20 cellular contexts compared by ENCODE assay signal in the genomic region with DNA sequence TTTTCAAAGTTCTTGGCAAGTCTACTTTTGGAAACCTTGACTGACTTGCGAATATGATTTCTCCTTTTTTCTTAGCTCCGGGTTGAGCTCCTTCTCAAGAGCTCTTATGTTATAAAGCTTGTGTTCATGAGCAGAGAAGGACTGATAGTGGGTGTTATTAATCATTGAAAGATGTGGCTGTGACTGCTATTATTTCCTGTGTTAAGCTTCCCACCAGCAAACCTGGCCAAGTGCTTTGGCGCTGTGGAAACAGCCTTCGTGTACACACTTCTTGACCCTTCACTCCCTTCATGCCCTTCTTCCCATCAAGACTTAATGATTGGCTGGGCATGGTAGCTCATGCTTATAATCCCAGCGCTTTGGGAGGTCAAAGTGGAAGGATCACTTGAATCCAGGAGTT.
DNase-seq lines count a peak whose midpoint lies in the region; ATAC-seq and TF ChIP-seq lines count a peak whose summit lies in the region.
"Had no signal": no experiment of that assay in that cellular context is flagged by ENCODE, and none has a peak within 500 bp of the region (broad histone marks: within the 10 kb centered on the region; RNA-seq: fewer than 3 reads in every experiment).

No MANE protein-coding gene starts in this region.

- H3K27me3 Mint-ChIP-seq in endodermal cell (ENCODE audit: insufficient read depth): no peaks in the 10 kb centered on the region
- peaks cover 0 to 6% of the 10 kb centered on the region in 2 donors for H3K27me3 Mint-ChIP-seq in effector memory CD8-positive, alpha-beta T cell

- in situ Hi-C loops in ACHN (cut with HindIII; ENCODE audit: low pct_ligation_motif_present, low pct_unique_long_range_greater_than_20kb, low sequenced_read_pairs): no loop called here

- no peaks in the 10 kb centered on the region for H3K36me3 ChIP-seq in ascending aorta
- no peaks in the 10 kb centered on the region for H3K36me3 ChIP-seq in endodermal cell (ENCODE audit: control insufficient read depth, insufficient read depth, low read length)
- no peaks in the 10 kb centered on the region for H3K36me3 ChIP-seq in skeletal muscle tissue (ENCODE audit: control insufficient read depth in 3 of 3, insufficient read depth in 3 of 3, low read length in 3 of 3)
- H3K36me3 ChIP-seq: BLaER1 had no signal

- intact Hi-C loops in ascending aorta (cut with DNase I) (no loop called here), lower leg skin (cut with DNase I; ENCODE audit: low total_unique reads) (no loop called here)

- H3K9me3 ChIP-seq in ascending aorta (no peaks in the 10 kb centered on the region), endodermal cell (ENCODE audit: control insufficient read depth, low read length) (no peaks in the 10 kb centered on the region), skeletal muscle tissue (ENCODE audit: control insufficient read depth in 3 of 3, low read length in 3 of 3) (no peaks in the 10 kb centered on the region)
- H3K9me3 ChIP-seq: BLaER1 had no signal

- H3K4me3 Mint-ChIP-seq in endodermal cell: no peak overlapping the region
- no peak overlapping the region for H3K4me3 Mint-ChIP-seq in effector memory CD8-positive, alpha-beta T cell
- H3K4me3 Mint-ChIP-seq: activated naive CD4-positive, alpha-beta T cell treated with anti-CD3 and anti-CD28 coated beads, Interleukin-2, amount 50 U/mL, for 24 hours; activated T-helper 17 cell treated with anti-CD3 and anti-CD28 coated beads, Interleukin-2, amount 50 U/mL, for 72 hours; nephron progenitor cell; stimulated activated naive CD8-positive, alpha-beta T cell treated with anti-CD3 and anti-CD28 coated beads, Interleukin-15, amount 100 ng/mL, for 72 hours had no signal

- peaks cover 0 to 12% of the 10 kb centered on the region in 2 donors for H3K4me1 ChIP-seq in ascending aorta
- H3K4me1 ChIP-seq in endodermal cell (ENCODE audit: control insufficient read depth, insufficient read depth, low read length): no peaks in the 10 kb centered on the region
- H3K4me1 ChIP-seq in skeletal muscle tissue (ENCODE audit: control insufficient read depth in 3 of 3, insufficient read depth in 3 of 3, low read length in 3 of 3): peaks cover 43 to 65% (median 56%) of the 10 kb centered on the region in 3 donors
- H3K4me1 ChIP-seq: BLaER1 had no signal

- H3K27ac ChIP-seq in ascending aorta: peak overlapping the region; percentile 61 to 68
- H3K27ac ChIP-seq in endodermal cell (ENCODE audit: low read depth, low read length): peak overlapping the region; percentile 71
- peak overlapping the region; percentile 71 for H3K27ac ChIP-seq in skeletal muscle tissue (ENCODE audit: low read depth, low read length)
- H3K27ac ChIP-seq: BLaER1, parathyroid adenoma had no signal

- no peaks in the 10 kb centered on the region for H3K9me3 Mint-ChIP-seq in endodermal cell
- H3K9me3 Mint-ChIP-seq in effector memory CD8-positive, alpha-beta T cell: peaks cover 4 to 5% of the 10 kb centered on the region in 2 donors
- H3K9me3 Mint-ChIP-seq: activated naive CD4-positive, alpha-beta T cell treated with anti-CD3 and anti-CD28 coated beads, Interleukin-2, amount 50 U/mL, for 24 hours; nephron progenitor cell had no signal

- peaks cover 11% of the 10 kb centered on the region for H3K4me1 Mint-ChIP-seq in endodermal cell
- H3K4me1 Mint-ChIP-seq in effector memory CD8-positive, alpha-beta T cell (ENCODE audit: low read depth in 2 of 2): no peaks in the 10 kb centered on the region
- H3K4me1 Mint-ChIP-seq: activated naive CD4-positive, alpha-beta T cell treated with anti-CD3 and anti-CD28 coated beads, Interleukin-2, amount 50 U/mL, for 24 hours; activated T-helper 17 cell treated with anti-CD3 and anti-CD28 coated beads, Interleukin-2, amount 50 U/mL, for 72 hours; stimulated activated naive CD8-positive, alpha-beta T cell treated with anti-CD3 and anti-CD28 coated beads, Interleukin-15, amount 100 ng/mL, for 72 hours had no signal

- H3K27me3 ChIP-seq in ascending aorta: no peaks in the 10 kb centered on the region
- no peaks in the 10 kb centered on the region for H3K27me3 ChIP-seq in endodermal cell (ENCODE audit: control insufficient read depth, insufficient read depth, low read length, poor library complexity, severe bottlenecking)
- H3K27me3 ChIP-seq in skeletal muscle tissue (ENCODE audit: control insufficient read depth in 3 of 3, insufficient read depth in 3 of 3, low read length in 3 of 3): no peaks in the 10 kb centered on the region
- H3K27me3 ChIP-seq: BLaER1 had no signal

- H3K4me3 ChIP-seq in ascending aorta (peak overlapping the region in 1 of 2 donors; percentile 34), endodermal cell (ENCODE audit: low read length) (no peak overlapping the region), skeletal muscle tissue (ENCODE audit: low read length in 3 of 3) (peak overlapping the region in 1 of 3 donors; percentile 40), lower leg skin (ENCODE audit: low read depth, poor library complexity, severe bottlenecking) (no peak overlapping the region)
- H3K4me3 ChIP-seq: BLaER1 had no signal

- no peak overlapping the region for H3K27ac Mint-ChIP-seq in endodermal cell
- no peak overlapping the region for H3K27ac Mint-ChIP-seq in effector memory CD8-positive, alpha-beta T cell
- H3K27ac Mint-ChIP-seq: activated naive CD4-positive, alpha-beta T cell treated with anti-CD3 and anti-CD28 coated beads, Interleukin-2, amount 50 U/mL, for 24 hours; activated T-helper 17 cell treated with anti-CD3 and anti-CD28 coated beads, Interleukin-2, amount 50 U/mL, for 72 hours; stimulated activated naive CD8-positive, alpha-beta T cell treated with anti-CD3 and anti-CD28 coated beads, Interleukin-15, amount 100 ng/mL, for 72 hours had no signal

- 79 to 90% methylated on average over 4 to 5 of the region's 5 CpGs for WGBS in endodermal cell (ENCODE audit: insufficient coverage in 1 of 2, insufficient read length in 1 of 2), 2 experiments
- 56 to 62% methylated on average over 5 of the region's 5 CpGs for WGBS in lower leg skin, 2 donors

- DNase-seq in ascending aorta (ENCODE audit: low spot score in 2 of 2) (no peak), endodermal cell (no peak), kidney tubule cell (ENCODE audit: low spot score) (peak; percentile 36), ACHN (no peak), lower leg skin (ENCODE audit: low spot score in 2 of 2) (no peak)
- no peak for DNase-seq in effector memory CD8-positive, alpha-beta T cell
- DNase-seq: activated CD4-positive, alpha-beta T cell treated with anti-CD3 and anti-CD28 coated beads, Interleukin-2, amount 50 U/mL, for 48 hours; activated CD8-positive, alpha-beta memory T cell treated with anti-CD3 and anti-CD28 coated beads, Interleukin-2, amount 50 U/mL, for 4 hours; KG1; kidney glomerular epithelial cell; MV-4-11; NCI-H69; nephron progenitor cell; stimulated activated naive CD8-positive, alpha-beta T cell treated with anti-CD3 and anti-CD28 coated beads, Interleukin-15, amount 100 ng/mL, for 72 hours; T-helper 1 cell had no signal

- TF ChIP-seq POLR2A in lower leg skin (IDR thresholded peaks at IDR 0.05): no peak

- peaks cover 5% of the 10 kb centered on the region for H3K36me3 Mint-ChIP-seq in endodermal cell (ENCODE audit: low read depth)
- no peaks in the 10 kb centered on the region for H3K36me3 Mint-ChIP-seq in effector memory CD8-positive, alpha-beta T cell (ENCODE audit: insufficient read depth)
- H3K36me3 Mint-ChIP-seq: activated naive CD4-positive, alpha-beta T cell treated with anti-CD3 and anti-CD28 coated beads, Interleukin-2, amount 50 U/mL, for 24 hours had no signal

- ATAC-seq in effector memory CD8-positive, alpha-beta T cell (replicated peaks): no peak
- ATAC-seq: activated T-helper 17 cell treated with anti-CD3 and anti-CD28 coated beads, Interleukin-2, amount 50 U/mL, for 72 hours; stimulated activated naive CD8-positive, alpha-beta T cell treated with anti-CD3 and anti-CD28 coated beads, Interleukin-15, amount 100 ng/mL, for 72 hours had no signal

- no peak overlapping the region for H3K9ac ChIP-seq in endodermal cell (ENCODE audit: extremely low read depth, low read length, poor library complexity, severe bottlenecking)
- H3K9ac ChIP-seq in skeletal muscle tissue (ENCODE audit: low read depth in 1 of 3, low read length in 3 of 3): peak overlapping the region; percentile 26 to 43 (median 41)
- H3K9ac ChIP-seq: BLaER1, parathyroid adenoma had no signal

- no peak for TF ChIP-seq CTCF in ascending aorta (IDR thresholded peaks at IDR 0.05)
- no peak for TF ChIP-seq CTCF in endodermal cell (conservative IDR thresholded peaks at IDR 0.05)
- TF ChIP-seq CTCF in lower leg skin (IDR thresholded peaks at IDR 0.05): no peak
